In genomic region chr20:21114584-21114983, GRCh38 we compare ENCODE assay signal across 1 cellular context.
TF ChIP-seq lines count a peak whose summit lies in the region.

No MANE protein-coding gene starts in this region.

TF ChIP-seq in H1, 55 proteins besides CTCF, POLR2A, EP300 and RAD21 (continued from another document):
- TF ChIP-seq MAX (IDR thresholded peaks at IDR 0.05): no peak
- TF ChIP-seq SP4 (IDR thresholded peaks at IDR 0.05; ENCODE audit: low read length): no peak
- TF ChIP-seq EZH2 (IDR thresholded peaks at IDR 0.05; ENCODE audit: low read depth, low read length, severe bottlenecking): no peak
- TF ChIP-seq CHD2 (IDR thresholded peaks at IDR 0.05; ENCODE audit: low read length): no peak
- TF ChIP-seq GTF2F1 (IDR thresholded peaks at IDR 0.05; ENCODE audit: borderline replicate concordance, low read depth, low read length): no peak
